In the genomic region with DNA sequence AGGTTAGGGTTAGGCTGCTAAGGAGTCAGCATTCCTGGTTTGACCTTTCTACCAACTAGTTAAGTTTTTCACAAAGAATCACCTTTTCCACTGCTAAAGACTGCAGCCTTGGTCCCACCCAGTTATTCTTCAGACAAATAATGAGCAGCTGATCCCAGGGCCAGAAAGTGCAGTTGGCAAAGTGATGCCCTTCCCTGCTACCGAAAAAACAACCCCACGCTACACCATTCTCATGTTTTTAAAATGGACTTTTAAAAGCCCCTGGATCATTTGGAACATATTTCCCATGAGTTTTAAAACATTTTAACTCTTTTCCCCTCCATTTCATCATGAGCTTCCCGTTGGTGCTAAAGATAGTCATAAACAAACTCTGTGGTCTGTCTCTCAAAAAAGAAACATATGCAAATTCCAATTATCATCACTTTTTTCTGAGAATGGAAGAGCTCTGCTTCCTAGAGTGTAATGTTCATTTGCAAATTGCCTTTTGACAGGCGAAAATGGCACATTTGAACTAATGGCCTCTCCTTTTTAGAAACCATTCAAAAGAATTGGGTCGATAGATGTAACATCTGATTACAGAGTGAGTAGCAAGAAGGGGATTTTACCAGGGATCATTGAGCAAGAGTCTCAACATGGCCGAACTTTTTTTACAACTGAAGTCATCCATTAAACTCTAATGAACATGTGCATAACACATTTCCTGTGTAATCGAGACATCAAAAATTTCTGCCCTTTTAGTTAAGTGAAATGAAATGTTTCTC, we compare ENCODE assay signal across 11 cellular contexts.
DNase-seq lines count a peak whose midpoint lies in the region; ATAC-seq and TF ChIP-seq lines count a peak whose summit lies in the region.
"Had no signal": no experiment of that assay in that cellular context is flagged by ENCODE, and none has a peak within 500 bp of the region (broad histone marks: within the 10 kb centered on the region; RNA-seq: fewer than 3 reads in every experiment).

No MANE protein-coding gene starts in this region.

- H3K27me3 Mint-ChIP-seq in effector memory CD8-positive, alpha-beta T cell: no peaks in the 10 kb centered on the region
- no peaks in the 10 kb centered on the region for H3K27me3 Mint-ChIP-seq in Caco-2 (ENCODE audit: insufficient read depth, unreplicated experiment)

- no peaks in the 10 kb centered on the region for H3K9me3 Mint-ChIP-seq in effector memory CD8-positive, alpha-beta T cell
- no peaks in the 10 kb centered on the region for H3K9me3 Mint-ChIP-seq in Caco-2 (ENCODE audit: unreplicated experiment)

- DNase-seq in EH (ENCODE audit: low read depth) (peak; percentile 70), dedifferentiated amniotic fluid mesenchymal stem cell (ENCODE audit: extremely low spot score) (no peak), Caco-2 (no peak), activated gamma-delta T cell treated with Interleukin-2 at 50 U/mL for 16 hours (no peak)
- DNase-seq in effector memory CD8-positive, alpha-beta T cell: no peak
- DNase-seq: activated CD8-positive, alpha-beta memory T cell treated with anti-CD3 and anti-CD28 coated beads, Interleukin-2, amount 50 U/mL, for 4 hours; NCI-H2107; sigmoid colon had no signal

- H3K4me1 Mint-ChIP-seq in effector memory CD8-positive, alpha-beta T cell (ENCODE audit: low read depth in 2 of 2): peaks cover 22 to 33% of the 10 kb centered on the region in 2 donors
- peaks cover 24% of the 10 kb centered on the region for H3K4me1 Mint-ChIP-seq in Caco-2 (ENCODE audit: low read depth, unreplicated experiment)

- no TSS peak for BruUV-seq in Caco-2 (replicated peaks; lab: Mats Ljungman, UMichigan)

- peak overlapping the region; percentile 45 to 54 for H3K4me3 Mint-ChIP-seq in effector memory CD8-positive, alpha-beta T cell
- H3K4me3 Mint-ChIP-seq in Caco-2 (ENCODE audit: unreplicated experiment): no peak overlapping the region

- no peaks in the 10 kb centered on the region for H3K27me3 ChIP-seq in Caco-2 (replicated peaks; ENCODE audit: control insufficient read depth, insufficient read depth, low read length)
- H3K27me3 ChIP-seq: sigmoid colon had no signal

- ATAC-seq in GM19397 (IDR thresholded peaks at IDR 0.05; ENCODE audit: unreplicated experiment): peak; percentile 63
- ATAC-seq in HG03378 (IDR thresholded peaks at IDR 0.05; ENCODE audit: unreplicated experiment): peak; percentile 67
- ATAC-seq in effector memory CD8-positive, alpha-beta T cell (replicated peaks): peak; percentile 43
- no peak for ATAC-seq in HG03469 (IDR thresholded peaks at IDR 0.05; ENCODE audit: unreplicated experiment)

- TF ChIP-seq CTCF in Caco-2 (IDR thresholded peaks at IDR 0.05; ENCODE audit: insufficient read depth in 1 of 2, low read depth in 1 of 2, low read length in 1 of 2, severe bottlenecking in 1 of 2, unreplicated experiment in 1 of 2): no peak

- intact Hi-C loops in Caco-2 (cut with micrococcal nuclease; ENCODE audit: unreplicated experiment): no loop called here

- CTCF ChIA-PET in Caco-2 (lab: Charles Lee): no interaction called here

- POLR2A ChIA-PET in Caco-2 (lab: Charles Lee): no interaction called here

- H3K36me3 Mint-ChIP-seq in effector memory CD8-positive, alpha-beta T cell (ENCODE audit: insufficient read depth): no peaks in the 10 kb centered on the region
- H3K36me3 Mint-ChIP-seq in Caco-2 (ENCODE audit: insufficient read depth, unreplicated experiment): no peaks in the 10 kb centered on the region

- no peaks in the 10 kb centered on the region for H3K36me3 ChIP-seq in Caco-2 (ENCODE audit: control insufficient read depth, insufficient read depth, low read length)
- H3K36me3 ChIP-seq: sigmoid colon had no signal

- H3K4me1 ChIP-seq in Caco-2: no peaks in the 10 kb centered on the region

- H3K27ac Mint-ChIP-seq in effector memory CD8-positive, alpha-beta T cell: peak overlapping the region; percentile 87 to 90
- H3K27ac Mint-ChIP-seq in Caco-2 (ENCODE audit: unreplicated experiment): no peak overlapping the region

- peaks cover 7% of the 10 kb centered on the region; the same call in 1 of the 2 replicates for H3K9me3 ChIP-seq in Caco-2
- H3K9me3 ChIP-seq: sigmoid colon had no signal

- H3K4me3 ChIP-seq in Caco-2 (ENCODE audit: low read depth, low read length): no peak overlapping the region
- H3K4me3 ChIP-seq: sigmoid colon had no signal
